In the genomic region with DNA sequence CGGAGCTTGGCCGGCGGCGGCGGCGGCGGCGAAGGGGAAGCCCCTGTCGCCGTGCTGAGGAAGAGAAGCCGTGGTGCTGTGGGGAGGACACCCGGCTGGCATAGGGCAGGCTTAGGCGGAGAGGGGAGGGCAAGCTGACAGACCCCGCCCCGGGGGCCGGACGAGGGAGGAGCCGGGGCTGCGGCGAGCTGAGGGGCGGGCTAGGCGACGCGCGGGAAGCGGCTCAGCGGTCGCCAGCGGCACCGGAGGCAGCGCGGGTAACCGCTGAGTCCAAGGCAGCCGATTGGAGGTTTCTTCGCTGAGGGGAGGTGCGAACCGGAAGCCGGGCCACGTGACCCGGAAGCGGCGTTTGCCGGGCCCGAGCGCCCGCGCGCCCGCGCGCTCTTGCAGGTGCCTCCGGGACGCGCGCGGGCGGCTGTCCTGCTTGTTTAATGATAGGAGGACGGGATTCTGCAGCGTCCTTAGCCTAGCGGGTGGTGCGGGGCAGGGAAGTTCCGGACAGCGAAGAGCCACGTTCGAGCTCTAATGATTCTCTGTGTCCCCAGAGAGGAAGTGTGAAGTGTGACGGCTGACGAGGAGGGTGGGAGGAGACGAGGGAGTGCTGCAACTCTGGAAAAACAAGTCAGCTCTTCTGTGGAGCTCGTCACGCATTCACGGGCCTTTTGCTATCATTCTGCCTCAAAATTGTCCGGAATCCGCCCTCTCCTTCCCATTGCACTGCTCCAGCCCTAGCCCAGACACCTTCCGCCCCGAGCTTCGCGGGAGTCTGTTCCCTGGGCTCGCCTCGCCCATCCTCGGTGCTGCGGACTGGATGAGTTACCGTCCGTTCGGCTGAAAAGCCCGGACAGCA, we compare ENCODE assay signal across 8 cellular contexts. TPM values are rescaled to one million over a fixed set of nuclear protein-coding genes. Genes with fewer than 3 reads are reported as not detected.
A peak's percentile ranks its signal among the peaks of the same experiment; 100 is the strongest.
DNase-seq lines count a peak whose midpoint lies in the region; ATAC-seq and TF ChIP-seq lines count a peak whose summit lies in the region.

AP1S2 (minus strand) TSS at position 102 of the 850 bp plus-strand sequence. CDS start 2,289 bp downstream, outside the sequence.

- H3K36me3 ChIP-seq in ectodermal cell (ENCODE audit: control insufficient read depth, insufficient read depth, low read length) (no peaks in the 10 kb centered on the region), lung (ENCODE audit: control insufficient read depth in 2 of 2, insufficient read depth in 2 of 2, low read length in 2 of 2) (no peaks in the 10 kb centered on the region)

- DNase-seq in CMK (ENCODE audit: low read depth), result peak; percentile 55
- peak; percentile 92 for DNase-seq in GM20000 (ENCODE audit: low spot score)
- DNase-seq in HS-5 (ENCODE audit: low read depth), result peak; percentile 49
- peak; percentile 29 for DNase-seq in NK-92 (lab: John Stamatoyannopoulos, UW; ENCODE audit: unreplicated experiment)
- peak; percentile 87 to 89 for DNase-seq in activated CD8-positive, alpha-beta memory T cell treated with anti-CD3 and anti-CD28 coated beads for 1 hour (ENCODE audit: extremely low read depth in 1 of 2, low read depth in 1 of 2)
- peak; percentile 96 for DNase-seq in lung (ENCODE audit: low spot score)
- peak; percentile 74 to 86 (median 79) for DNase-seq in stimulated activated CD4-positive, alpha-beta T cell treated with anti-CD3 and anti-CD28 coated beads, TNF-alpha, amount 100 ng/mL, for 24 hours (ENCODE audit: low read depth in 3 of 3)

- H3K27ac ChIP-seq in ectodermal cell (ENCODE audit: insufficient read depth, low read depth, low read length, poor library complexity, severe bottlenecking) (peak within 1 kb of the TSS; percentile 74), lung (ENCODE audit: low read depth in 1 of 2, low read length in 1 of 2) (peak within 1 kb of the TSS; percentile 98)

- H3K4me1 ChIP-seq in ectodermal cell (ENCODE audit: control insufficient read depth, insufficient read depth, low read length) (no peaks in the 10 kb centered on the region), lung (ENCODE audit: control insufficient read depth in 2 of 2, insufficient read depth in 2 of 2, low read length in 2 of 2) (peaks cover 2% of the 10 kb centered on the region in 2 donors)

- H3K9me3 ChIP-seq in ectodermal cell (ENCODE audit: control insufficient read depth, low read length) (no peaks in the 10 kb centered on the region), lung (ENCODE audit: control insufficient read depth in 2 of 2, insufficient read depth in 1 of 2, low read length in 1 of 2) (peaks cover 0 to 3% of the 10 kb centered on the region in 2 donors)

- TF ChIP-seq CTCF in GM20000 (IDR thresholded peaks at IDR 0.05; ENCODE audit: extremely low read depth, missing control alignments) (no peak), lung (IDR thresholded peaks at IDR 0.05; ENCODE audit: control extremely low read depth, extremely low read depth) (no peak)

- H3K4me3 ChIP-seq in ectodermal cell (ENCODE audit: insufficient read depth, low read depth, low read length) (peak within 1 kb of the TSS; percentile 66), lung (peak within 1 kb of the TSS; percentile 76)

- H3K27me3 ChIP-seq in ectodermal cell (ENCODE audit: control insufficient read depth, insufficient read depth, low read length, poor library complexity, severe bottlenecking), result no peaks in the 10 kb centered on the region
- H3K27me3 ChIP-seq in lung (ENCODE audit: control insufficient read depth, insufficient read depth), result no peaks in the 10 kb centered on the region

- peak; percentile 96 for ATAC-seq in lung (ENCODE audit: insufficient read depth, low FRiP score)

- WGBS in ectodermal cell, 2 experiments, result 0% methylated on average over 85 of the region's 85 CpGs
- WGBS in lung, 2 donors, result 0% methylated on average over 30 to 85 of the region's 85 CpGs

RNA-seq across cellular contexts. Expression of gene AP1S2, which starts in this region (rescaled TPM):
- 154 TPM for polyA plus RNA-seq in ectodermal cell (2013, experiment 1 of 4)
- polyA plus RNA-seq in ectodermal cell (2013, experiment 2 of 4), result 178 TPM
- polyA plus RNA-seq in ectodermal cell (2013, experiment 3 of 4), result 136 TPM
- polyA plus RNA-seq in ectodermal cell (2013, experiment 4 of 4), result 160 TPM
- total RNA-seq in lung, result 10 to 100 TPM; 27.4 to 68.9 TPM
- 10 to 100 TPM; 13.5 to 23.6 TPM for polyA plus RNA-seq in lung

Comparison
In these comparisons a context has a peak if more than half of its experiments do, and no peak if none do; other contexts are left out.
1. Peak in every context shown above with its lines: DNase-seq, ATAC-seq, H3K4me3 ChIP-seq and H3K27ac ChIP-seq.
2. DNase-seq: peak in every context shown above with its lines; median percentile 96 in lung; 92 in GM20000; 88 in activated CD8-positive, alpha-beta memory T cell treated with anti-CD3 and anti-CD28 coated beads for 1 hour; 79 in stimulated activated CD4-positive, alpha-beta T cell treated with anti-CD3 and anti-CD28 coated beads, TNF-alpha, amount 100 ng/mL, for 24 hours; 55 in CMK; 49 in HS-5; 29 in NK-92.